8 cellular contexts compared by ENCODE assay signal in genomic region chr10:68827592-68827959, GRCh38. TPM values are rescaled to one million over a fixed set of nuclear protein-coding genes. Genes with fewer than 3 reads are reported as not detected.
A peak's percentile ranks its signal among the peaks of the same experiment; 100 is the strongest.
DNase-seq lines count a peak whose midpoint lies in the region; ATAC-seq and TF ChIP-seq lines count a peak whose summit lies in the region.
"Not testable (repeated sequence)": the region's sequence is repeated elsewhere in the genome, so short reads cannot be mapped to it uniquely, and the experiment has no call there.

No MANE protein-coding gene starts in this region.

- not testable (repeated sequence) for TF ChIP-seq CTCF in choroid plexus epithelial cell (conservative IDR thresholded peaks at IDR 0.05; ENCODE audit: low read depth, low read length); upper lobe of right lung (IDR thresholded peaks at IDR 0.05)

- H3K4me1 ChIP-seq in SJSA1 (replicated peaks); iPS DF 6.9 (ENCODE audit: control insufficient read depth, insufficient read depth, low read length); neuron (ENCODE audit: insufficient read depth, low read length); upper lobe of right lung: not testable (repeated sequence)

- not testable (repeated sequence) for H3K9me3 ChIP-seq in SJSA1 (replicated peaks); iPS DF 6.9 (ENCODE audit: control insufficient read depth, insufficient read depth, low read length); neuron (ENCODE audit: low read length); upper lobe of right lung

- ATAC-seq in GM18498 (IDR thresholded peaks at IDR 0.05; ENCODE audit: unreplicated experiment) (peak; percentile 51), GM21576 (IDR thresholded peaks at IDR 0.05; ENCODE audit: unreplicated experiment) (peak; percentile 40), HG03159 (IDR thresholded peaks at IDR 0.05; ENCODE audit: unreplicated experiment) (peak; percentile 27), upper lobe of right lung (peak; percentile 29)

- H3K36me3 ChIP-seq in SJSA1; iPS DF 6.9 (ENCODE audit: control insufficient read depth, insufficient read depth, low read length); neuron (ENCODE audit: insufficient read depth, low read length); upper lobe of right lung: not testable (repeated sequence)

- intact Hi-C loops in upper lobe of right lung (cut with DNase I), result not testable (repeated sequence)

- DNase-seq in SJSA1 (ENCODE audit: low read depth in 1 of 2, low spot score in 2 of 2); choroid plexus epithelial cell (ENCODE audit: low read depth); iPS DF 6.9 (ENCODE audit: low read depth, low spot score); upper lobe of right lung: not testable (repeated sequence)

- peak overlapping the region; percentile 96 for H2AFZ ChIP-seq in neuron (ENCODE audit: low read depth, low read length)

- not testable (repeated sequence) for H3K27ac ChIP-seq in SJSA1; iPS DF 6.9 (ENCODE audit: low read length); upper lobe of right lung

- WGBS in iPS DF 6.9 (ENCODE audit: insufficient coverage, insufficient read length), result no CpG with 5 or more reads among the region's 58 CpGs

- not testable (repeated sequence) for H3K27me3 ChIP-seq in SJSA1 (replicated peaks); iPS DF 6.9 (ENCODE audit: control insufficient read depth, insufficient read depth, low read length); neuron (ENCODE audit: insufficient read depth, low read length); upper lobe of right lung

- H3K4me3 ChIP-seq in SJSA1 (peak overlapping the region; percentile 44), choroid plexus epithelial cell (ENCODE audit: low read depth, low read length) (peak overlapping the region; percentile 58), iPS DF 6.9 (ENCODE audit: low read length) (peak overlapping the region; percentile 49; the same call in 1 of the 2 replicates), neuron (ENCODE audit: low read length) (peak overlapping the region; percentile 91), upper lobe of right lung (peak overlapping the region; percentile 61)

RNA-seq across cellular contexts. Expression of gene STOX1, which starts 0.2 kb away (rescaled TPM):
- 0.39 and 1.6 TPM in 2 replicates for total RNA-seq in SJSA1 (2014; rRNA removed; shearing (Covaris generic))
- total RNA-seq in upper lobe of right lung, result 0.46 TPM
